Comparison of ENCODE assay signal across 20 cellular contexts in genomic region chr10:23448323-23448722, GRCh38. TPM values are rescaled to one million over a fixed set of nuclear protein-coding genes. Genes with fewer than 3 reads are reported as not detected.
DNase-seq lines count a peak whose midpoint lies in the region; ATAC-seq, FAIRE-seq and TF ChIP-seq lines count a peak whose summit lies in the region.
"Had no signal": no experiment of that assay in that cellular context is flagged by ENCODE, and none has a peak within 500 bp of the region (broad histone marks: within the 10 kb centered on the region; RNA-seq: fewer than 3 reads in every experiment).

No MANE protein-coding gene starts in this region.

- H3K27ac ChIP-seq in A549, result no peak overlapping the region
- peak overlapping the region; percentile 19; the same call in 1 of the 2 replicates for H3K27ac ChIP-seq in BLaER1
- peak overlapping the region; percentile 70; the same call in 1 of the 2 replicates for H3K27ac ChIP-seq in MM.1S (ENCODE audit: low read length)
- peak overlapping the region; percentile 33 for H3K27ac ChIP-seq in epithelial cell of prostate
- H3K27ac ChIP-seq in stomach, result peak overlapping the region in 1 of 5 donors; percentile 19
- H3K27ac ChIP-seq: breast epithelium, gastroesophageal sphincter, ovary, SJSA1, tibial artery had no signal

- POLR2A ChIA-PET in A549 (lab: Yijun Ruan, JAX), result no interaction called here

- H3K36me3 ChIP-seq in BLaER1, result peaks cover 8% of the 10 kb centered on the region; the same call in 1 of the 2 replicates
- no peaks in the 10 kb centered on the region for H3K36me3 ChIP-seq in MM.1S (replicated peaks; ENCODE audit: insufficient read depth, low read length)
- H3K36me3 ChIP-seq in stomach, result peaks cover 0 to 20% (median 11%) of the 10 kb centered on the region in 4 donors
- H3K36me3 ChIP-seq: breast epithelium, ovary, SJSA1 had no signal

- TF ChIP-seq POLR2A in A549 (IDR thresholded peaks at IDR 0.05; ENCODE audit: low read length) (no peak), stomach (IDR thresholded peaks at IDR 0.05) (no peak)

- DNase-seq in A549 (ENCODE audit: low read depth in 1 of 2, low spot score in 1 of 2) (no peak), MM.1S (no peak), epithelial cell of prostate (ENCODE audit: low read depth, low spot score) (no peak), NK-92 (lab: John Stamatoyannopoulos, UW; ENCODE audit: unreplicated experiment) (no peak), NCI-H1436 (lab: John Stamatoyannopoulos, UW) (no peak), stomach (no peak)
- DNase-seq: activated gamma-delta T cell; DMS153; left colon; NCI-H1048; NCI-H524 treated with DMSO at 0.1 percent for 48 hours; ovary; stimulated activated CD4-positive, alpha-beta T cell treated with anti-CD3 and anti-CD28 coated beads, Interleukin-4, amount 100 ng/mL, for 4 hours; stimulated activated CD8-positive, alpha-beta memory T cell treated with anti-CD3 and anti-CD28 coated beads, Interleukin-4, amount 100 ng/mL, for 48 hours; tibial artery had no signal

- H3K4me3 ChIP-seq in A549 (no peak overlapping the region), BLaER1 (no peak overlapping the region), MM.1S (ENCODE audit: low read length) (no peak overlapping the region), stomach (no peak overlapping the region)
- H3K4me3 ChIP-seq: breast epithelium, gastroesophageal sphincter, ovary, SJSA1, tibial artery had no signal

- no peak overlapping the region for H2AFZ ChIP-seq in MM.1S (ENCODE audit: low read length)

- peaks cover 1% of the 10 kb centered on the region; the same call in 1 of the 2 replicates for H4K20me1 ChIP-seq in BLaER1
- H4K20me1 ChIP-seq in MM.1S (ENCODE audit: insufficient read depth, low read length), result no peaks in the 10 kb centered on the region

- TF ChIP-seq CTCF in A549 (IDR thresholded peaks at IDR 0.05) (no peak), MM.1S (IDR thresholded peaks at IDR 0.05; ENCODE audit: low read length) (no peak), stomach (IDR thresholded peaks at IDR 0.05) (no peak)

- H3K4me1 ChIP-seq in A549 (no peaks in the 10 kb centered on the region), BLaER1 (peaks cover 98% of the 10 kb centered on the region), MM.1S (ENCODE audit: low read length) (peaks cover 14% of the 10 kb centered on the region), stomach (peaks cover 0 to 21% (median 6%) of the 10 kb centered on the region in 4 donors)
- H3K4me1 ChIP-seq: breast epithelium, SJSA1 had no signal

- FAIRE-seq in A549 (lab: Jason Lieb, UNC), result no peak

- H3K9me3 ChIP-seq in A549, result no peaks in the 10 kb centered on the region
- no peaks in the 10 kb centered on the region for H3K9me3 ChIP-seq in BLaER1
- H3K9me3 ChIP-seq in MM.1S (replicated peaks; ENCODE audit: insufficient read depth, low read length), result no peaks in the 10 kb centered on the region
- no peaks in the 10 kb centered on the region for H3K9me3 ChIP-seq in stomach
- H3K9me3 ChIP-seq: breast epithelium, gastroesophageal sphincter, ovary, SJSA1, tibial artery had no signal

- no peak for TF ChIP-seq RAD21 in A549 (conservative IDR thresholded peaks at IDR 0.05 in 1 of 2, IDR thresholded peaks at IDR 0.05 in 1 of 2)

- no peaks in the 10 kb centered on the region for H3K9me2 ChIP-seq in MM.1S (replicated peaks; ENCODE audit: insufficient read depth, low read length)

- intact Hi-C loops in stomach (cut with DNase I; ENCODE audit: low total_unique reads), result no loop called here

- H3K4me2 ChIP-seq in A549 (no peak overlapping the region), BLaER1 (peak overlapping the region; percentile 62), MM.1S (ENCODE audit: low read depth, low read length) (peak overlapping the region; percentile 59; the same call in 1 of the 2 replicates)

- 0 out of 2 replicates have a peak, but pooled peaks cover 11% of the 10 kb centered on the region for H3F3A ChIP-seq in MM.1S (ENCODE audit: insufficient read depth, low read length)

- peaks cover 16% of the 10 kb centered on the region for H3K79me2 ChIP-seq in MM.1S (ENCODE audit: low read length)

- CTCF ChIA-PET in A549 (lab: Yijun Ruan, JAX), result interaction anchor here (0.6 kb wide), 1 partner anchor 36 kb away, joined by 3 read pairs; no protein-coding TSS in a partner anchor

- TF ChIP-seq EP300 in A549 (IDR thresholded peaks at IDR 0.05), result no peak
- no peak for TF ChIP-seq EP300 in stomach (IDR thresholded peaks at IDR 0.05)

- no peak for ATAC-seq in A549
- no peak for ATAC-seq in HG02981 (IDR thresholded peaks at IDR 0.05; ENCODE audit: unreplicated experiment)
- ATAC-seq: gastroesophageal sphincter, left colon had no signal

- H3K27me3 ChIP-seq in BLaER1, result no peaks in the 10 kb centered on the region
- no peaks in the 10 kb centered on the region for H3K27me3 ChIP-seq in MM.1S (replicated peaks; ENCODE audit: insufficient read depth, low read length)
- H3K27me3 ChIP-seq in stomach, result no peaks in the 10 kb centered on the region
- H3K27me3 ChIP-seq: breast epithelium, gastroesophageal sphincter, ovary, SJSA1, tibial artery had no signal

- H3K9ac ChIP-seq in BLaER1 (no peak overlapping the region), MM.1S (ENCODE audit: low read length) (no peak overlapping the region)

- WGBS in A549 (ENCODE audit: missing lambda C conversion rate), result 93% methylated on average over 2 of the region's 2 CpGs
- WGBS in stomach, 5 donors, result 94 to 98% (median 96%) methylated on average over 2 of the region's 2 CpGs

TF ChIP-seq in A549, 52 proteins besides CTCF, POLR2A, EP300 and RAD21:
- no peak for TF ChIP-seq HES2 (IDR thresholded peaks at IDR 0.05)
- no peak for TF ChIP-seq MYC (IDR thresholded peaks at IDR 0.05; ENCODE audit: borderline replicate concordance, low read length)
- TF ChIP-seq MAFK (IDR thresholded peaks at IDR 0.05; ENCODE audit: partially characterized antibody), result peak; percentile 71

RNA-seq across cellular contexts. Expression of gene OTUD1, which starts 9.4 kb away (rescaled TPM):
- polyA plus RNA-seq in A549 (2011; rRNA removed) (2.3 and 2.4 TPM in 2 replicates), A549 (2017; fragmentation: RNase III; extraction: RNeasy Plus Mini Kit Qiagen cat#74134 plus additional on column Dnase treatment) (1.8 to 2.5 TPM (median 2.4 TPM) in 3 replicates), stomach (10 to 100 TPM in 1 of 3 donors, 1 to 10 TPM in 2; 5.0 to 27.6 (median 5.3) TPM)
- polyA plus RNA-seq in A549 (2012; cell fraction: cytosol; rRNA removed), result 0.99 and 1.4 TPM in 2 replicates
- polyA plus RNA-seq in A549 (2012; cell fraction: nucleus; rRNA removed), result 1.1 and 1.3 TPM in 2 replicates
- 2.1 and 2.3 TPM in 2 replicates for polyA minus RNA-seq in A549 (2011; rRNA and poly(A)+ RNA removed)
- total RNA-seq in stomach, result 10 to 100 TPM; 13.0 to 36.9 (median 15.2) TPM

Comparison
In these comparisons a context has a peak if more than half of its experiments do, and no peak if none do; other contexts are left out.
1. H3K27ac ChIP-seq: peak in BLaER1 (single experiment), MM.1S (single experiment) and epithelial cell of prostate (single experiment); none in A549 (0 of 2).